Comparison of ENCODE assay signal across 30 cellular contexts in genomic region chr20:38759135-38759534, GRCh38. TPM values are rescaled to one million over a fixed set of nuclear protein-coding genes. Genes with fewer than 3 reads are reported as not detected.
"Had no signal": no experiment of that assay in that cellular context is flagged by ENCODE, and none has a peak within 500 bp of the region (broad histone marks: within the 10 kb centered on the region; RNA-seq: fewer than 3 reads in every experiment).

No MANE protein-coding gene starts in this region.

- H3K79me2 ChIP-seq: parathyroid adenoma had no signal

- H3K4me1 Mint-ChIP-seq: neural crest cell had no signal

- H3K9ac ChIP-seq: parathyroid adenoma had no signal

- H3K27ac ChIP-seq: cardiac muscle cell, epithelial cell of prostate, lower lobe of right lung, neutrophil, parathyroid adenoma, prostate gland, right atrium auricular region, suprapubic skin, thyroid gland had no signal

- H3K9me3 ChIP-seq: lower lobe of right lung, neutrophil, prostate gland, right atrium auricular region, suprapubic skin, thyroid gland had no signal

- ATAC-seq: esophagus mucosa; left ventricle myocardium superior; lower lobe of right lung; natural killer cell treated with Interleukin-12 subunit alpha and Interleukin-12 subunit beta and Interleukin-15 and Interleukin-18, amount 100 ng/mL, for 72 hours; sciatic nerve; stimulated activated naive B cell treated with anti-CD40 and anti-IgM and Interleukin-4, amounts not matched to agents 10 μg/mL and 1 μg/mL and 100 μg/mL, for 72 hours had no signal

- H3K27ac Mint-ChIP-seq: immature natural killer cell; memory B cell; natural killer cell treated with Interleukin-12 subunit alpha and Interleukin-12 subunit beta and Interleukin-15 and Interleukin-18, amount 100 ng/mL, for 72 hours; stimulated activated naive B cell treated with anti-CD40 and anti-IgM and Interleukin-4, amounts not matched to agents 10 μg/mL and 1 μg/mL and 100 μg/mL, for 72 hours; stimulated activated naive CD8-positive, alpha-beta T cell treated with anti-CD3 and anti-CD28 coated beads, Interleukin-15, Interleukin-2, amounts not matched to agents 100 ng/mL and 50 ng/mL, for 24 hours had no signal

- H3K27me3 Mint-ChIP-seq: central memory CD8-positive, alpha-beta T cell; memory B cell; naive B cell; natural killer cell treated with Interleukin-12 subunit alpha and Interleukin-12 subunit beta and Interleukin-15 and Interleukin-18, amount 100 ng/mL, for 72 hours; stimulated activated naive B cell treated with anti-CD40 and anti-IgM and Interleukin-4, amounts not matched to agents 10 μg/mL and 1 μg/mL and 100 μg/mL, for 72 hours; stimulated activated naive CD8-positive, alpha-beta T cell treated with anti-CD3 and anti-CD28 coated beads, Interleukin-15, Interleukin-2, amounts not matched to agents 100 ng/mL and 50 ng/mL, for 24 hours had no signal

- H2AFZ ChIP-seq: parathyroid adenoma had no signal

- H3K4me3 Mint-ChIP-seq: central memory CD8-positive, alpha-beta T cell; immature natural killer cell; memory B cell; naive B cell; natural killer cell treated with Interleukin-12 subunit alpha and Interleukin-12 subunit beta and Interleukin-15 and Interleukin-18, amount 100 ng/mL, for 72 hours; neural crest cell; stimulated activated naive B cell treated with anti-CD40 and anti-IgM and Interleukin-4, amounts not matched to agents 10 μg/mL and 1 μg/mL and 100 μg/mL, for 72 hours; stimulated activated naive CD8-positive, alpha-beta T cell treated with anti-CD3 and anti-CD28 coated beads, Interleukin-15, Interleukin-2, amounts not matched to agents 100 ng/mL and 50 ng/mL, for 24 hours had no signal

- H3K4me3 ChIP-seq: cardiac muscle cell, lower lobe of right lung, prostate gland, right atrium auricular region, suprapubic skin, thyroid gland had no signal

- H3K9me3 Mint-ChIP-seq: central memory CD8-positive, alpha-beta T cell; immature natural killer cell; memory B cell; naive B cell; natural killer cell treated with Interleukin-12 subunit alpha and Interleukin-12 subunit beta and Interleukin-15 and Interleukin-18, amount 100 ng/mL, for 72 hours; neural crest cell; stimulated activated naive B cell treated with anti-CD40 and anti-IgM and Interleukin-4, amounts not matched to agents 10 μg/mL and 1 μg/mL and 100 μg/mL, for 72 hours; stimulated activated naive CD8-positive, alpha-beta T cell treated with anti-CD3 and anti-CD28 coated beads, Interleukin-15, Interleukin-2, amounts not matched to agents 100 ng/mL and 50 ng/mL, for 24 hours had no signal

- DNase-seq: cortex of kidney; effector CD4-positive, alpha-beta T cell; foreskin melanocyte; immature natural killer cell; left ventricle myocardium superior; lower lobe of right lung; naive B cell; stimulated activated CD4-positive, alpha-beta T cell treated with anti-CD3 and anti-CD28 coated beads, Interleukin-4, amount 100 ng/mL, for 4 hours; stimulated activated naive B cell treated with anti-CD40 and anti-IgM and Interleukin-4, amounts not matched to agents 10 μg/mL and 1 μg/mL and 100 μg/mL, for 72 hours; thyroid gland; trophoblast cell had no signal

- H3K4me1 ChIP-seq: lower lobe of right lung, parathyroid adenoma, prostate gland, right atrium auricular region, thyroid gland had no signal

- H3K27me3 ChIP-seq: cardiac muscle cell, neutrophil, right atrium auricular region, suprapubic skin, thyroid gland had no signal

RNA-seq across cellular contexts. Expression of gene SLC32A1, which starts 34.8 kb away (rescaled TPM):
- total RNA-seq: cardiac muscle cell; chondrocyte; dermis microvascular lymphatic vessel endothelial cell; esophagus mucosa; fibroblast of lung; left ventricle myocardium superior; lower lobe of right lung; natural killer cell treated with Interleukin-12 subunit alpha and Interleukin-12 subunit beta and Interleukin-15 and Interleukin-18, amount 100 ng/mL, for 72 hours; omental fat pad; prostate gland; right atrium auricular region; sciatic nerve; suprapubic skin; thyroid gland; ureter had no signal

RNA-seq across cellular contexts. Expression of gene PPP1R16B, which starts 46.4 kb away (rescaled TPM):
- total RNA-seq: chondrocyte had no signal
